ENCODE assay signal across 9 cellular contexts in genomic region chr17:80968602-80969029, GRCh38. TPM values are rescaled to one million over a fixed set of nuclear protein-coding genes. Genes with fewer than 3 reads are reported as not detected.
DNase-seq lines count a peak whose midpoint lies in the region; ATAC-seq and TF ChIP-seq lines count a peak whose summit lies in the region.
"Had no signal": no experiment of that assay in that cellular context is flagged by ENCODE, and none has a peak within 500 bp of the region (broad histone marks: within the 10 kb centered on the region; RNA-seq: fewer than 3 reads in every experiment).

No MANE protein-coding gene starts in this region.

- DNase-seq in COR-L47 (lab: John Stamatoyannopoulos, UW) (peak; percentile 88), NCI-H2171 treated with DMSO at 0.1 percent for 48 hours (lab: John Stamatoyannopoulos, UW) (peak; percentile 75), dermis blood vessel endothelial cell (peak; percentile 60), osteoblast (ENCODE audit: insufficient read length, low spot score, missing footprints) (peak; percentile 98), OCI-M2 (lab: John Stamatoyannopoulos, UW; ENCODE audit: unreplicated experiment) (no peak)
- DNase-seq: H9 had no signal

- peak overlapping the region; percentile 63 for H3K4me2 ChIP-seq in osteoblast (ENCODE audit: insufficient read depth, low read length)

- peak overlapping the region; percentile 25 for H3K4me3 ChIP-seq in osteoblast (ENCODE audit: insufficient read depth, low read length)

- ATAC-seq in GM19463 (IDR thresholded peaks at IDR 0.05; ENCODE audit: unreplicated experiment), result no peak
- no peak for ATAC-seq in HG03175 (IDR thresholded peaks at IDR 0.05; ENCODE audit: unreplicated experiment)
- no peak for ATAC-seq in HG03457 (IDR thresholded peaks at IDR 0.05; ENCODE audit: unreplicated experiment)

- H3K36me3 ChIP-seq in osteoblast (ENCODE audit: insufficient read depth, low read length), result no peaks in the 10 kb centered on the region

- H3K9me3 ChIP-seq in osteoblast (ENCODE audit: low read depth, low read length), result no peaks in the 10 kb centered on the region

- H4K20me1 ChIP-seq in osteoblast (ENCODE audit: insufficient read depth, low read length), result no peaks in the 10 kb centered on the region

- TF ChIP-seq CTCF in osteoblast (IDR thresholded peaks at IDR 0.05; ENCODE audit: extremely low read depth, low read depth, low read length), result no peak

- no peak overlapping the region for H3K27ac ChIP-seq in osteoblast (ENCODE audit: low read depth, low read length)

- peaks cover 31% of the 10 kb centered on the region for H3K27me3 ChIP-seq in osteoblast (ENCODE audit: insufficient read depth, low read length)

- H3K79me2 ChIP-seq in osteoblast (ENCODE audit: insufficient read depth, low read length), result no peaks in the 10 kb centered on the region

- H2AFZ ChIP-seq in osteoblast (ENCODE audit: low read length), result no peak overlapping the region

- peaks cover 11% of the 10 kb centered on the region for H3K4me1 ChIP-seq in osteoblast (ENCODE audit: insufficient read depth, low read length)

RNA-seq across cellular contexts. Expression of gene CHMP6, which starts 23.0 kb away (rescaled TPM):
- total RNA-seq in dermis blood vessel endothelial cell (19.2 and 28.6 TPM in 2 replicates), osteoblast (21.4 and 21.8 TPM in 2 replicates)
